9 cellular contexts compared by ENCODE assay signal in the genomic region with DNA sequence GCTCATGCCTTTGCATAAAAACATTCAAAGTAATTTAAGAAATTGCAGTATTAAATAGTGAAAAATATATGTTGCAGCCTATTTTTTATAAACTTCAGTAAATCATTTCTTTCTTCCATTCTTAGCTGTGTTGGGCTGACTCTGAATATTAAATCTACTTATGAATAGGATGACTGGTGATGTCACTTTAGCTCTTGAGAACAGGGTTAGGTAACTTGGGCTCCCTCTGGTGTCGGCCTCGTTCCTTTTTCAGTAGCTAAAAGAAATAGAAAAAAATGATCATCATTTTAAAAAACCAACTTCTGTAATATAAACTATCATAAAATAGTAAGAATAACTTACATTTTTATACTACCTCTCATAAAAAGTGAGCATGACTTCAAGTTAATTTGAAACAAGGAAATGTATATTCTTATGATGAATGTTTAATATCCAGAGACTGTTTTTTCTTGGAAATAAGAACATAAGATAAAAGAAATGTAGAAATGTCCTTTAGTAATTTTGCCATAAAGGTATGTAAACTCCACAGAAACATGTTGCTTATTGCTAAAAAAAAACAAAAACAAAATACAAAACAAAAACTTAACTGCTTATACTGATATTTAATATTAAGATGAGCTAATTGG. TPM values are rescaled to one million over a fixed set of nuclear protein-coding genes. Genes with fewer than 3 reads are reported as not detected.
DNase-seq lines count a peak whose midpoint lies in the region; ATAC-seq and TF ChIP-seq lines count a peak whose summit lies in the region.
"Had no signal": no experiment of that assay in that cellular context is flagged by ENCODE, and none has a peak within 500 bp of the region (broad histone marks: within the 10 kb centered on the region; RNA-seq: fewer than 3 reads in every experiment).

No MANE protein-coding gene starts in this region.

- WGBS in liver, result 4% methylated on average over 2 of the region's 2 CpGs

- no peaks in the 10 kb centered on the region for H3K27me3 ChIP-seq in DND-41 (ENCODE audit: insufficient read depth, low read length, poor library complexity)
- no peaks in the 10 kb centered on the region for H3K27me3 ChIP-seq in liver (ENCODE audit: control insufficient read depth in 4 of 4, insufficient read depth in 4 of 4, low read length in 3 of 4)

- H3K4me3 ChIP-seq in DND-41 (ENCODE audit: low read depth in 1 of 2, low read length in 2 of 2) (no peak overlapping the region), cardiac fibroblast (replicated peaks in 1 of 2; ENCODE audit: low read depth in 2 of 2, low read length in 2 of 2) (no peak overlapping the region), liver (ENCODE audit: low read depth in 1 of 3, low read length in 3 of 3) (no peak overlapping the region)

- H3K4me1 ChIP-seq in DND-41 (ENCODE audit: insufficient read depth, low read length) (no peaks in the 10 kb centered on the region), liver (ENCODE audit: control insufficient read depth in 4 of 4, insufficient read depth in 4 of 4, low read length in 3 of 4) (no peaks in the 10 kb centered on the region)
- H3K4me1 ChIP-seq: parathyroid adenoma had no signal

- no peak overlapping the region for H3K4me2 ChIP-seq in DND-41 (ENCODE audit: insufficient read depth, low read length)

- H3K4me3 Mint-ChIP-seq in immature natural killer cell, result no peak overlapping the region

- H3K36me3 ChIP-seq in DND-41 (ENCODE audit: insufficient read depth, low read length), result no peaks in the 10 kb centered on the region
- H3K36me3 ChIP-seq in liver (ENCODE audit: control insufficient read depth in 4 of 4, insufficient read depth in 3 of 4, low read depth in 1 of 4, low read length in 3 of 4), result no peaks in the 10 kb centered on the region

- H3K36me3 Mint-ChIP-seq in immature natural killer cell, result no peaks in the 10 kb centered on the region

- no peak overlapping the region for H3K27ac ChIP-seq in DND-41 (ENCODE audit: low read length)
- H3K27ac ChIP-seq in liver (ENCODE audit: low read depth in 1 of 2, low read length in 2 of 2), result no peak overlapping the region
- H3K27ac ChIP-seq: parathyroid adenoma had no signal

- no peak overlapping the region for H2AFZ ChIP-seq in DND-41 (ENCODE audit: low read depth, low read length)
- H2AFZ ChIP-seq: parathyroid adenoma had no signal

- TF ChIP-seq CTCF in DND-41 (IDR thresholded peaks at IDR 0.05; ENCODE audit: borderline replicate concordance, extremely low read depth, low read length, poor library complexity, severe bottlenecking) (peak; percentile 49), cardiac fibroblast (IDR thresholded peaks at IDR 0.05; ENCODE audit: low read depth, low read length) (peak; percentile 48), liver (IDR thresholded peaks at IDR 0.05; ENCODE audit: low read depth, low read length, missing input control) (peak; percentile 27)

- H3K79me2 ChIP-seq in DND-41 (ENCODE audit: insufficient read depth, low read length), result no peaks in the 10 kb centered on the region
- H3K79me2 ChIP-seq: parathyroid adenoma had no signal

- peak; percentile 51 to 60 for TF ChIP-seq RAD21 in liver (IDR thresholded peaks at IDR 0.05)

- no peaks in the 10 kb centered on the region for H3K4me1 Mint-ChIP-seq in immature natural killer cell

- no peaks in the 10 kb centered on the region for H4K20me1 ChIP-seq in DND-41 (ENCODE audit: insufficient read depth, low read length)

- no peaks in the 10 kb centered on the region for H3K9me3 ChIP-seq in DND-41 (ENCODE audit: insufficient read depth, low read length, severe bottlenecking)
- no peaks in the 10 kb centered on the region for H3K9me3 ChIP-seq in liver (ENCODE audit: control insufficient read depth in 4 of 4, low read length in 3 of 4)

- H3K9me3 Mint-ChIP-seq in immature natural killer cell, result peaks cover 0 to 8% (median 0%) of the 10 kb centered on the region in 6 donors

- H3K27ac Mint-ChIP-seq in immature natural killer cell, result no peak overlapping the region

- peak; percentile 66; the same call in 2 of the 3 replicates for ATAC-seq in DND-41 (ENCODE audit: insufficient read depth, low read depth)
- no peak for ATAC-seq in GM21529 (IDR thresholded peaks at IDR 0.05; ENCODE audit: unreplicated experiment)

- no peak overlapping the region for H3K9ac ChIP-seq in DND-41 (ENCODE audit: low read depth, low read length)
- no peak overlapping the region for H3K9ac ChIP-seq in liver (ENCODE audit: low read depth in 1 of 2, low read length in 2 of 2)
- H3K9ac ChIP-seq: parathyroid adenoma had no signal

- DNase-seq in DND-41 (peak; percentile 50), HS-27A (ENCODE audit: low read depth) (peak; percentile 15), NOMO-1 treated with dmso at 0.1 percent for 144 hours (lab: John Stamatoyannopoulos, UW; ENCODE audit: unreplicated experiment) (peak; percentile 11), cardiac fibroblast (ENCODE audit: low read depth in 2 of 2) (peak; percentile 69 to 71), ecto neural progenitor cell (ENCODE audit: low spot score) (no peak), immature natural killer cell (no peak)

- H3K27me3 Mint-ChIP-seq in immature natural killer cell (ENCODE audit: low read depth in 3 of 3), result peaks cover 0 to 4% (median 0%) of the 10 kb centered on the region in 3 donors

TF ChIP-seq in liver, 16 proteins besides CTCF, POLR2A, EP300 and RAD21:
- TF ChIP-seq HNF4A (conservative IDR thresholded peaks at IDR 0.05) (no peak), GABPA (IDR thresholded peaks at IDR 0.05 in 1 of 2, conservative IDR thresholded peaks at IDR 0.05 in 1 of 2) (no peak), HNF4G (IDR thresholded peaks at IDR 0.05) (no peak), RXRA (IDR thresholded peaks at IDR 0.05) (no peak), JUND (IDR thresholded peaks at IDR 0.05) (no peak)
- TF ChIP-seq, protein P1, sequence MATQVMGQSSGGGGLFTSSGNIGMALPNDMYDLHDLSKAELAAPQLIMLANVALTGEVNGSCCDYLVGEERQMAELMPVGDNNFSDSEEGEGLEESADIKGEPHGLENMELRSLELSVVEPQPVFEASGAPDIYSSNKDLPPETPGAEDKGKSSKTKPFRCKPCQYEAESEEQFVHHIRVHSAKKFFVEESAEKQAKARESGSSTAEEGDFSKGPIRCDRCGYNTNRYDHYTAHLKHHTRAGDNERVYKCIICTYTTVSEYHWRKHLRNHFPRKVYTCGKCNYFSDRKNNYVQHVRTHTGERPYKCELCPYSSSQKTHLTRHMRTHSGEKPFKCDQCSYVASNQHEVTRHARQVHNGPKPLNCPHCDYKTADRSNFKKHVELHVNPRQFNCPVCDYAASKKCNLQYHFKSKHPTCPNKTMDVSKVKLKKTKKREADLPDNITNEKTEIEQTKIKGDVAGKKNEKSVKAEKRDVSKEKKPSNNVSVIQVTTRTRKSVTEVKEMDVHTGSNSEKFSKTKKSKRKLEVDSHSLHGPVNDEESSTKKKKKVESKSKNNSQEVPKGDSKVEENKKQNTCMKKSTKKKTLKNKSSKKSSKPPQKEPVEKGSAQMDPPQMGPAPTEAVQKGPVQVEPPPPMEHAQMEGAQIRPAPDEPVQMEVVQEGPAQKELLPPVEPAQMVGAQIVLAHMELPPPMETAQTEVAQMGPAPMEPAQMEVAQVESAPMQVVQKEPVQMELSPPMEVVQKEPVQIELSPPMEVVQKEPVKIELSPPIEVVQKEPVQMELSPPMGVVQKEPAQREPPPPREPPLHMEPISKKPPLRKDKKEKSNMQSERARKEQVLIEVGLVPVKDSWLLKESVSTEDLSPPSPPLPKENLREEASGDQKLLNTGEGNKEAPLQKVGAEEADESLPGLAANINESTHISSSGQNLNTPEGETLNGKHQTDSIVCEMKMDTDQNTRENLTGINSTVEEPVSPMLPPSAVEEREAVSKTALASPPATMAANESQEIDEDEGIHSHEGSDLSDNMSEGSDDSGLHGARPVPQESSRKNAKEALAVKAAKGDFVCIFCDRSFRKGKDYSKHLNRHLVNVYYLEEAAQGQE (IDR thresholded peaks at IDR 0.05), result no peak

RNA-seq across cellular contexts. Expression of a gene that starts 26.8 kb away (rescaled TPM):
- under 1 TPM; 0.25 to 0.51 TPM for total RNA-seq in liver
- under 1 TPM; 0.06 to 0.23 TPM for polyA plus RNA-seq in liver
- polyA plus RNA-seq in immature natural killer cell, result under 1 TPM in 1 of 3 donors, not detected in 2; 0.55 TPM

Comparison
In these comparisons a context has a peak if more than half of its experiments do, and no peak if none do; other contexts are left out.
1. DNase-seq: peak in DND-41 (single experiment), HS-27A (single experiment), NOMO-1 treated with dmso at 0.1 percent for 144 hours (single experiment) and cardiac fibroblast (2 of 2); none in ecto neural progenitor cell (single experiment) and immature natural killer cell (0 of 3).
2. Peak in every context shown above with its lines, with median percentiles within 50 percentile points of each other: CTCF ChIP-seq.